Comparison of ENCODE assay signal across 35 cellular contexts in the genomic region with DNA sequence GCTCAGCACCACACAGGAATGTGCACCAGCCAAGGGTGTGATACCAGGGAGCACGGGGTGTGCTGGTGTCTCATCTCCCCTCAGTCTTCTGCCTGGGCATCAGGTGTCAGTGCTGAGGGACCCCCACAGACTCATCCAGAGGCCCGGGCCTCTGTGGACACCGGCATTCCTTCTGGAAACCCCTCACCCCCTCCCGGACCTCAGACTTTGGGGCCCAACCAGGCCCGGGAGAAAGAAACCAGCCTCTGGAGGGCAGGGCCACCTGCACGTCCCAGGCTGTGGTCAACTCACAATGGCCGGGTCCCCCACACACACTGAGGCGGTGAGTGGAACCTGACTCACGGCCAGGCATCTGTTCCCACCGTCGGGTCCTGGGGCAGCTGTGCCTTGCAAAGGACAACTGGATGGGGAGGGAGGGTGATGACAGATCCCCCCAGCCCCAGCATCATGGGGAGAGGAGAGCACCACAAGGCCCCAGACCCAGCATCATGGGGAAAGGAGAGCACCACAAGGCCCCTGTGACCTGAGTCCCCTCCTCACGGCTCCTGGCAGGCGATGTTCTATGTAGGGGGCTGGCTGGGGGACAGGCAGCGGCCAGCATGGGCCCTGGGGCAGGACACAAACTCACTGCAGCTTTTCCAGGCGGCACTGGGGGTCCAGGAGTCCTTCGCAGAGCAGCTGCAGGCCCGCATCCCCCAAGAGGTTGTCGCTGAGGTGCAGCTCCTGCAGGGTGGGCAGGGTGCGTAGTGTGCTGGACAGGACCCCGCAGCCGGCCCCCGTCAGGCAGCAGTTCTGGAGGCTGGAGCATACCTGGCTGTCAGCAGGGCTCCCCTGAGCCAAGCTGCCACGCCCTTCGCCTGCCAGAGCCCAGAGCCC. TPM values are rescaled to one million over a fixed set of nuclear protein-coding genes. Genes with fewer than 3 reads are reported as not detected.
DNase-seq lines count a peak whose midpoint lies in the region; ATAC-seq, FAIRE-seq and TF ChIP-seq lines count a peak whose summit lies in the region.
"Had no signal": no experiment of that assay in that cellular context is flagged by ENCODE, and none has a peak within 500 bp of the region (broad histone marks: within the 10 kb centered on the region; RNA-seq: fewer than 3 reads in every experiment).

No MANE protein-coding gene starts in this region.

- H3K27me3 ChIP-seq in HepG2 (ENCODE audit: control insufficient read depth in 1 of 2, insufficient read depth in 2 of 2, low read length in 2 of 2) (no peaks in the 10 kb centered on the region), right lobe of liver (no peaks in the 10 kb centered on the region), aorta (ENCODE audit: control insufficient read depth in 1 of 2, insufficient read depth in 2 of 2, low read length in 1 of 2) (no peaks in the 10 kb centered on the region)
- H3K27me3 ChIP-seq: breast epithelium, ovary, Peyer's patch, SJCRH30, transverse colon had no signal

- 97% methylated on average over 6 of the region's 24 CpGs for WGBS in HepG2 (ENCODE audit: low lambda C conversion rate)
- no CpG with 5 or more reads among the region's 24 CpGs for WGBS in right lobe of liver (ENCODE audit: insufficient coverage, low coverage, low lambda C conversion rate, missing lambda C conversion rate)
- WGBS in aorta, 2 donors, result 91 to 94% methylated on average over 23 to 24 of the region's 24 CpGs

- H3K36me3 ChIP-seq in HepG2 (replicated peaks in 1 of 2; ENCODE audit: control insufficient read depth in 1 of 2, insufficient read depth in 2 of 2, low read length in 2 of 2), result peaks cover 37 to 59% of the 10 kb centered on the region in 2 experiments
- H3K36me3 ChIP-seq in right lobe of liver, result peaks cover 7 to 54% (median 38%) of the 10 kb centered on the region in 4 donors
- peaks cover 0 to 16% of the 10 kb centered on the region in 2 donors for H3K36me3 ChIP-seq in aorta (ENCODE audit: control insufficient read depth in 1 of 2, insufficient read depth in 2 of 2, low read length in 1 of 2)
- H3K36me3 ChIP-seq: ovary had no signal

- CTCF ChIA-PET in HepG2 (lab: Yijun Ruan, JAX; ENCODE audit: low intra/inter-chr PET ratio, low total read pairs), result no interaction called here

- ATAC-seq in HepG2, result no peak
- no peak for ATAC-seq in right lobe of liver
- no peak for ATAC-seq in aorta (ENCODE audit: low FRiP score)
- no peak for ATAC-seq in T-helper 17 cell
- ATAC-seq: activated CD8-positive, alpha-beta T cell treated with anti-CD3 and anti-CD28 coated beads, Interleukin-2, amount 10 ng/mL, durations not matched to agents 7 days and 5 days; esophagus mucosa had no signal

- no peaks in the 10 kb centered on the region for H3K9me3 ChIP-seq in HepG2 (ENCODE audit: low read length)
- H3K9me3 ChIP-seq in right lobe of liver, result no peaks in the 10 kb centered on the region
- no peaks in the 10 kb centered on the region for H3K9me3 ChIP-seq in aorta (ENCODE audit: control insufficient read depth, low read length)
- H3K9me3 ChIP-seq in T-helper 17 cell (ENCODE audit: control insufficient read depth, low read length, poor library complexity, severe bottlenecking), result no peaks in the 10 kb centered on the region
- H3K9me3 ChIP-seq: breast epithelium, HAP-1, ovary, Peyer's patch, SJCRH30, transverse colon had no signal

- TF ChIP-seq POLR2A in HepG2 (IDR thresholded peaks at IDR 0.05; ENCODE audit: insufficient read depth in 1 of 2, low read depth in 2 of 2, low read length in 2 of 2) (0 out of 4 replicates have a peak, but pooled peaks of 1 of the 2 experiments have one; percentile 7), right lobe of liver (IDR thresholded peaks at IDR 0.05) (no peak)

- peaks cover 11% of the 10 kb centered on the region for H3K79me2 ChIP-seq in HepG2 (ENCODE audit: insufficient read depth, low read length)

- H3K4me1 ChIP-seq in HepG2 (ENCODE audit: insufficient read depth, low read length), result peaks cover under 1% of the 10 kb centered on the region
- peaks cover 0 to 10% (median 0%) of the 10 kb centered on the region in 4 donors for H3K4me1 ChIP-seq in right lobe of liver
- H3K4me1 ChIP-seq in aorta (ENCODE audit: control insufficient read depth in 1 of 2, insufficient read depth in 2 of 2, low read length in 2 of 2), result no peaks in the 10 kb centered on the region
- H3K4me1 ChIP-seq: HAP-1, SJCRH30 had no signal

- no peak overlapping the region for H3K27ac Mint-ChIP-seq in T-helper 17 cell
- H3K27ac Mint-ChIP-seq: activated CD8-positive, alpha-beta T cell treated with anti-CD3 and anti-CD28 coated beads, Interleukin-2, amount 10 ng/mL, durations not matched to agents 7 days and 5 days; activated naive CD4-positive, alpha-beta T cell treated with anti-CD3 and anti-CD28 coated beads, Interleukin-2, amount 50 U/mL, for 24 hours; activated T-helper 2 cell treated with anti-CD3 and anti-CD28 coated beads, Interferon-gamma antibody, Interleukin-2, Interleukin-4, amounts not matched to agents 10 μg/mL and 5 μg/mL and 100 μg/mL, durations not matched to agents 14 hours and 24 hours and 36 hours; B cell; nephron had no signal

- TF ChIP-seq EP300 in HepG2 (IDR thresholded peaks at IDR 0.05; ENCODE audit: low read depth in 2 of 2, low read length in 2 of 2) (no peak), HepG2 (CRISPR knock-in tag; IDR thresholded peaks at IDR 0.05; ENCODE audit: borderline replicate concordance) (no peak)

- BruUV-seq in HepG2 (replicated peaks; lab: Mats Ljungman, UMichigan), result no TSS peak

- no peak overlapping the region for H3K4me2 ChIP-seq in HepG2 (ENCODE audit: low read depth, low read length)

- POLR2A ChIA-PET in HepG2 (lab: Yijun Ruan, JAX), result interaction anchor here (1.2 kb wide), 1 partner anchor 7 kb away, joined by 3 read pairs; the partner anchor contains the start of gene RNH1

- H3K27me3 Mint-ChIP-seq in T-helper 17 cell, result no peaks in the 10 kb centered on the region
- H3K27me3 Mint-ChIP-seq: activated naive CD4-positive, alpha-beta T cell treated with anti-CD3 and anti-CD28 coated beads, Interleukin-2, amount 50 U/mL, for 24 hours; B cell had no signal

- peaks cover 15% of the 10 kb centered on the region for H3K4me1 Mint-ChIP-seq in T-helper 17 cell
- H3K4me1 Mint-ChIP-seq: activated naive CD4-positive, alpha-beta T cell treated with anti-CD3 and anti-CD28 coated beads, Interleukin-2, amount 50 U/mL, for 24 hours had no signal

- FAIRE-seq in HepG2 (lab: Jason Lieb, UNC), result no peak
- FAIRE-seq: GM18507, kidney had no signal

- H3K27ac ChIP-seq in HepG2 (ENCODE audit: extremely low read length, insufficient read depth, low read length) (no peak overlapping the region), right lobe of liver (no peak overlapping the region), cingulate gyrus (ENCODE audit: low read depth, low read length) (peak overlapping the region; percentile 67), aorta (ENCODE audit: low read depth in 1 of 2, low read length in 2 of 2) (no peak overlapping the region)
- H3K27ac ChIP-seq: breast epithelium, ovary, Peyer's patch, SJCRH30, transverse colon, WERI-Rb-1 had no signal

- no peak for TF ChIP-seq CTCF in HepG2 (CRISPR knock-in tag; IDR thresholded peaks at IDR 0.05)
- no peak for TF ChIP-seq CTCF in right lobe of liver (IDR thresholded peaks at IDR 0.05)

- H4K20me1 ChIP-seq in HepG2 (ENCODE audit: insufficient read depth, low read length), result no peaks in the 10 kb centered on the region

- H2AFZ ChIP-seq in HepG2 (ENCODE audit: low read length), result no peak overlapping the region

- DNase-seq in HepG2 (ENCODE audit: low spot score) (no peak), right lobe of liver (no peak), myocyte (ENCODE audit: low read depth) (peak; percentile 83), aorta (peak; percentile 42 to 70), NCI-H2029 (lab: John Stamatoyannopoulos, UW) (no peak), T-helper 17 cell (no peak)
- DNase-seq in stimulated activated CD4-positive, alpha-beta T cell treated with anti-CD3 and anti-CD28 coated beads, Interleukin-4, amount 100 ng/mL, for 4 hours, result no peak
- DNase-seq: activated CD4-positive, alpha-beta T cell treated with anti-CD3 and anti-CD28 coated beads for 4 hours; activated CD8-positive, alpha-beta T cell treated with anti-CD3 and anti-CD28 coated beads, Interleukin-2, amount 10 ng/mL, durations not matched to agents 7 days and 5 days; amygdala; CD8-positive, alpha-beta memory T cell; cortex of kidney; foreskin fibroblast; kidney; NCI-H1436 treated with DMSO at 0.1 percent for 48 hours; NCI-H2107; NCI-H446; NCI-H774; ovary; SJCRH30; stimulated activated CD4-positive, alpha-beta T cell treated with anti-CD3 and anti-CD28 coated beads, Interleukin-12 subunit alpha, Interleukin-12 subunit beta, amount 100 ng/mL, for 4 hours; stimulated activated CD4-positive, alpha-beta T cell treated with anti-CD3 and anti-CD28 coated beads, Interleukin-4, amount 100 ng/mL, for 1 hour; transverse colon; WERI-Rb-1 had no signal

- H3K9ac ChIP-seq in HepG2 (ENCODE audit: insufficient read depth, low read depth, low read length), result no peak overlapping the region

- no peak overlapping the region for H3K4me3 Mint-ChIP-seq in T-helper 17 cell
- H3K4me3 Mint-ChIP-seq: activated CD8-positive, alpha-beta T cell treated with anti-CD3 and anti-CD28 coated beads, Interleukin-2, amount 10 ng/mL, durations not matched to agents 7 days and 5 days; activated naive CD4-positive, alpha-beta T cell treated with anti-CD3 and anti-CD28 coated beads, Interleukin-2, amount 50 U/mL, for 24 hours; B cell; nephron had no signal

- no peak for TF ChIP-seq RAD21 in HepG2 (CRISPR knock-in tag; IDR thresholded peaks at IDR 0.05)

- H3K36me3 Mint-ChIP-seq in T-helper 17 cell (ENCODE audit: low read depth), result peaks cover 12% of the 10 kb centered on the region

- in situ Hi-C loops in HepG2 (cut with HindIII; ENCODE audit: extremely low pct_ligation_motif_present, low pct_unique_long_range_greater_than_20kb), result no loop called here

- intact Hi-C loops in HepG2 (cut with micrococcal nuclease; ENCODE audit: unreplicated experiment), result no loop called here
- intact Hi-C loops in right lobe of liver (cut with DNase I), result no loop called here
- intact Hi-C loops in aorta (cut with DNase I), result loop anchor here in 1 of 2 donors (10.0 kb wide), 1 partner anchor 45 kb away; the partner anchor contains the start of gene PTDSS2

- no peak overlapping the region for H3K4me3 ChIP-seq in HepG2 (replicated peaks in 1 of 3; ENCODE audit: insufficient read depth in 1 of 3, low read depth in 2 of 3, low read length in 3 of 3)
- H3K4me3 ChIP-seq in right lobe of liver, result no peak overlapping the region
- H3K4me3 ChIP-seq in aorta (ENCODE audit: low read length in 2 of 2), result no peak overlapping the region
- H3K4me3 ChIP-seq: breast epithelium, HAP-1, ovary, Peyer's patch, SJCRH30, transverse colon had no signal

RNA-seq across cellular contexts. Expression of gene RNH1, which starts 7.6 kb away (rescaled TPM):
- total RNA-seq in HepG2 (2016; rRNA removed; fragmentation: Illumina TruSeq; extraction: Trizol) (74.1 and 81.3 TPM in 2 replicates), right lobe of liver (100 to 1,000 TPM in 2 of 6 experiments, 10 to 100 TPM in 4; 66.4 to 135 (median 76.2) TPM), myocyte (419 and 464 TPM in 2 replicates), aorta (100 to 1,000 TPM; 146 to 184 TPM), T-helper 17 cell (100 to 1,000 TPM; 108 to 127 TPM)
- total RNA-seq in HepG2 (2016; cell fraction: cytosol; rRNA removed; fragmentation: Illumina TruSeq; extraction: Trizol; ENCODE audit: low read depth), result 28.3 and 31.4 TPM in 2 replicates
- total RNA-seq in HepG2 (2016; cell fraction: insoluble cytoplasmic fraction; rRNA removed; fragmentation: Illumina TruSeq; extraction: Trizol), result 73.0 and 77.2 TPM in 2 replicates
- total RNA-seq in HepG2 (2016; cell fraction: membrane; rRNA removed; fragmentation: Illumina TruSeq; extraction: Trizol), result 30.6 and 37.6 TPM in 2 replicates
- 39.1 and 43.2 TPM in 2 replicates for total RNA-seq in HepG2 (2016; cell fraction: nucleus; rRNA removed; fragmentation: Illumina TruSeq; extraction: Trizol)
- polyA plus RNA-seq in HepG2 (2011; rRNA removed) (36.0 and 51.4 TPM in 2 replicates), aorta (100 to 1,000 TPM; 125 to 224 TPM)
- 30.1 and 56.0 TPM in 2 replicates for polyA plus RNA-seq in HepG2 (2011; cell fraction: cytosol; rRNA removed)
- 135 and 166 TPM in 2 replicates for polyA plus RNA-seq in HepG2 (2011; cell fraction: nucleus; rRNA removed)
- polyA plus RNA-seq in HepG2 (2012), result 42.4 and 61.5 TPM in 2 replicates
- polyA plus RNA-seq in HepG2 (2016; cell fraction: cytosol; fragmentation: Illumina TruSeq; extraction: Trizol; ENCODE audit: low read depth), result 14.2 and 15.8 TPM in 2 replicates
- polyA plus RNA-seq in HepG2 (2016; cell fraction: insoluble cytoplasmic fraction; fragmentation: Illumina TruSeq; extraction: Trizol; ENCODE audit: low read depth), result 62.8 and 84.3 TPM in 2 replicates
- 21.1 and 22.9 TPM in 2 replicates for polyA plus RNA-seq in HepG2 (2016; cell fraction: membrane; fragmentation: Illumina TruSeq; extraction: Trizol; ENCODE audit: low read depth)
- 61.8 and 67.0 TPM in 2 replicates for polyA plus RNA-seq in HepG2 (2016; cell fraction: nucleus; fragmentation: Illumina TruSeq; extraction: Trizol; ENCODE audit: insufficient read depth, low read depth)
- 72.2 and 124 TPM in 2 replicates for polyA minus RNA-seq in HepG2 (2011; rRNA and poly(A)+ RNA removed; ENCODE audit: low replicate concordance)
- polyA minus RNA-seq in HepG2 (2011; cell fraction: cytosol; rRNA and poly(A)+ RNA removed), result 42.7 and 46.3 TPM in 2 replicates
- polyA minus RNA-seq in HepG2 (2011; cell fraction: nucleus; rRNA and poly(A)+ RNA removed), result 49.1 and 49.3 TPM in 2 replicates
- polyA plus RNA-seq in myocyte (2012), result 267 TPM

RNA-seq across cellular contexts. Expression of gene HRAS, which starts 35.9 kb away (rescaled TPM):
- total RNA-seq in HepG2 (2016; rRNA removed; fragmentation: Illumina TruSeq; extraction: Trizol) (47.5 and 50.0 TPM in 2 replicates), right lobe of liver (10 to 100 TPM in 5 of 6 experiments, 1 to 10 TPM in 1; 7.6 to 20.9 (median 14.8) TPM), myocyte (37.9 and 66.0 TPM in 2 replicates), aorta (10 to 100 TPM; 35.9 to 44.9 TPM), T-helper 17 cell (10 to 100 TPM; 31.4 TPM)
- 97.1 and 126 TPM in 2 replicates for total RNA-seq in HepG2 (2016; cell fraction: cytosol; rRNA removed; fragmentation: Illumina TruSeq; extraction: Trizol; ENCODE audit: low read depth)
- 35.7 and 53.4 TPM in 2 replicates for total RNA-seq in HepG2 (2016; cell fraction: insoluble cytoplasmic fraction; rRNA removed; fragmentation: Illumina TruSeq; extraction: Trizol)
- total RNA-seq in HepG2 (2016; cell fraction: membrane; rRNA removed; fragmentation: Illumina TruSeq; extraction: Trizol), result 106 and 128 TPM in 2 replicates
- total RNA-seq in HepG2 (2016; cell fraction: nucleus; rRNA removed; fragmentation: Illumina TruSeq; extraction: Trizol), result 23.1 and 23.7 TPM in 2 replicates
- polyA plus RNA-seq in HepG2 (2011; rRNA removed) (32.9 TPM in 2 replicates), aorta (100 to 1,000 TPM in 1 of 2 donors, 10 to 100 TPM in 1; 75.9 to 142 TPM)
- polyA plus RNA-seq in HepG2 (2011; cell fraction: cytosol; rRNA removed), result 29.5 and 42.1 TPM in 2 replicates
- polyA plus RNA-seq in HepG2 (2011; cell fraction: nucleus; rRNA removed), result 62.4 and 65.1 TPM in 2 replicates
- 15.4 and 32.7 TPM in 2 replicates for polyA plus RNA-seq in HepG2 (2012)
- polyA plus RNA-seq in HepG2 (2016; cell fraction: cytosol; fragmentation: Illumina TruSeq; extraction: Trizol; ENCODE audit: low read depth), result 120 and 151 TPM in 2 replicates
- polyA plus RNA-seq in HepG2 (2016; cell fraction: insoluble cytoplasmic fraction; fragmentation: Illumina TruSeq; extraction: Trizol; ENCODE audit: low read depth), result 33.8 and 38.7 TPM in 2 replicates
- 96.2 and 121 TPM in 2 replicates for polyA plus RNA-seq in HepG2 (2016; cell fraction: membrane; fragmentation: Illumina TruSeq; extraction: Trizol; ENCODE audit: low read depth)
- polyA plus RNA-seq in HepG2 (2016; cell fraction: nucleus; fragmentation: Illumina TruSeq; extraction: Trizol; ENCODE audit: insufficient read depth, low read depth), result 47.3 and 47.4 TPM in 2 replicates
- 29.8 and 71.6 TPM in 2 replicates for polyA minus RNA-seq in HepG2 (2011; rRNA and poly(A)+ RNA removed; ENCODE audit: low replicate concordance)
- 8.5 and 9.0 TPM in 2 replicates for polyA minus RNA-seq in HepG2 (2011; cell fraction: cytosol; rRNA and poly(A)+ RNA removed)
- 5.8 and 11.4 TPM in 2 replicates for polyA minus RNA-seq in HepG2 (2011; cell fraction: nucleus; rRNA and poly(A)+ RNA removed)
- 124 TPM for polyA plus RNA-seq in myocyte (2012)

RNA-seq across cellular contexts. Expression of gene LRRC56, which starts 37.9 kb away (rescaled TPM):
- total RNA-seq in HepG2 (2016; rRNA removed; fragmentation: Illumina TruSeq; extraction: Trizol) (0.08 and 0.11 TPM in 2 replicates), right lobe of liver (1 to 10 TPM in 1 of 6 experiments, under 1 TPM in 4, not detected in 1; 0.12 to 1.1 (median 0.71) TPM), myocyte (1.3 and 2.3 TPM in 2 replicates), aorta (1 to 10 TPM; 1.0 to 1.3 TPM), T-helper 17 cell (1 to 10 TPM; 5.7 to 5.8 TPM)
- total RNA-seq in HepG2 (2016; cell fraction: cytosol; rRNA removed; fragmentation: Illumina TruSeq; extraction: Trizol; ENCODE audit: low read depth), result 0.10 TPM in 1 of 2 replicates, not detected in the other
- total RNA-seq in HepG2 (2016; cell fraction: insoluble cytoplasmic fraction; rRNA removed; fragmentation: Illumina TruSeq; extraction: Trizol), result 0.09 TPM in 2 replicates
- 0.06 and 0.07 TPM in 2 replicates for total RNA-seq in HepG2 (2016; cell fraction: membrane; rRNA removed; fragmentation: Illumina TruSeq; extraction: Trizol)
- total RNA-seq in HepG2 (2016; cell fraction: nucleus; rRNA removed; fragmentation: Illumina TruSeq; extraction: Trizol), result not detected in 2 replicates
- polyA plus RNA-seq in HepG2 (2011; rRNA removed) (0.29 and 0.46 TPM in 2 replicates), aorta (1 to 10 TPM in 1 of 2 donors, under 1 TPM in 1; 0.25 to 1.5 TPM)
- 0.21 and 0.22 TPM in 2 replicates for polyA plus RNA-seq in HepG2 (2011; cell fraction: cytosol; rRNA removed)
- polyA plus RNA-seq in HepG2 (2011; cell fraction: nucleus; rRNA removed), result 3.4 and 3.8 TPM in 2 replicates
- 0.34 and 0.59 TPM in 2 replicates for polyA plus RNA-seq in HepG2 (2012)
- 0.05 TPM in 1 of 2 replicates, not detected in the other for polyA plus RNA-seq in HepG2 (2016; cell fraction: cytosol; fragmentation: Illumina TruSeq; extraction: Trizol; ENCODE audit: low read depth)
- polyA plus RNA-seq in HepG2 (2016; cell fraction: insoluble cytoplasmic fraction; fragmentation: Illumina TruSeq; extraction: Trizol; ENCODE audit: low read depth), result 0.19 TPM in 1 of 2 replicates, not detected in the other
- polyA plus RNA-seq in HepG2 (2016; cell fraction: membrane; fragmentation: Illumina TruSeq; extraction: Trizol; ENCODE audit: low read depth), result 0.10 TPM in 1 of 2 replicates, not detected in the other
- 0.37 and 0.44 TPM in 2 replicates for polyA plus RNA-seq in HepG2 (2016; cell fraction: nucleus; fragmentation: Illumina TruSeq; extraction: Trizol; ENCODE audit: insufficient read depth, low read depth)
- polyA minus RNA-seq in HepG2 (2011; rRNA and poly(A)+ RNA removed; ENCODE audit: low replicate concordance), result 0.20 and 0.56 TPM in 2 replicates
- 0.30 TPM in 1 of 2 replicates, not detected in the other for polyA minus RNA-seq in HepG2 (2011; cell fraction: cytosol; rRNA and poly(A)+ RNA removed)
- 0.37 and 0.64 TPM in 2 replicates for polyA minus RNA-seq in HepG2 (2011; cell fraction: nucleus; rRNA and poly(A)+ RNA removed)
- polyA plus RNA-seq in myocyte (2012), result 1.8 TPM

RNA-seq across cellular contexts. Expression of gene PTDSS2, which starts 49.4 kb away (rescaled TPM):
- total RNA-seq in HepG2 (2016; rRNA removed; fragmentation: Illumina TruSeq; extraction: Trizol) (11.3 and 21.7 TPM in 2 replicates), right lobe of liver (10 to 100 TPM in 4 of 6 experiments, 1 to 10 TPM in 2; 8.4 to 21.9 (median 11.4) TPM), myocyte (78.1 and 110 TPM in 2 replicates), aorta (10 to 100 TPM; 19.2 to 34.1 TPM), T-helper 17 cell (10 to 100 TPM; 21.8 to 24.5 TPM)
- 5.6 and 7.0 TPM in 2 replicates for total RNA-seq in HepG2 (2016; cell fraction: cytosol; rRNA removed; fragmentation: Illumina TruSeq; extraction: Trizol; ENCODE audit: low read depth)
- 8.4 and 25.4 TPM in 2 replicates for total RNA-seq in HepG2 (2016; cell fraction: insoluble cytoplasmic fraction; rRNA removed; fragmentation: Illumina TruSeq; extraction: Trizol)
- 10.9 and 11.3 TPM in 2 replicates for total RNA-seq in HepG2 (2016; cell fraction: membrane; rRNA removed; fragmentation: Illumina TruSeq; extraction: Trizol)
- 23.2 and 23.3 TPM in 2 replicates for total RNA-seq in HepG2 (2016; cell fraction: nucleus; rRNA removed; fragmentation: Illumina TruSeq; extraction: Trizol)
- polyA plus RNA-seq in HepG2 (2011; rRNA removed) (26.4 and 37.6 TPM in 2 replicates), aorta (10 to 100 TPM; 10.1 to 47.6 TPM)
- 28.3 and 34.4 TPM in 2 replicates for polyA plus RNA-seq in HepG2 (2011; cell fraction: cytosol; rRNA removed)
- polyA plus RNA-seq in HepG2 (2011; cell fraction: nucleus; rRNA removed), result 151 and 168 TPM in 2 replicates
- polyA plus RNA-seq in HepG2 (2012), result 19.9 and 35.5 TPM in 2 replicates
- 5.4 and 6.0 TPM in 2 replicates for polyA plus RNA-seq in HepG2 (2016; cell fraction: cytosol; fragmentation: Illumina TruSeq; extraction: Trizol; ENCODE audit: low read depth)
- 11.4 and 12.9 TPM in 2 replicates for polyA plus RNA-seq in HepG2 (2016; cell fraction: insoluble cytoplasmic fraction; fragmentation: Illumina TruSeq; extraction: Trizol; ENCODE audit: low read depth)
- polyA plus RNA-seq in HepG2 (2016; cell fraction: membrane; fragmentation: Illumina TruSeq; extraction: Trizol; ENCODE audit: low read depth), result 9.5 and 10.3 TPM in 2 replicates
- polyA plus RNA-seq in HepG2 (2016; cell fraction: nucleus; fragmentation: Illumina TruSeq; extraction: Trizol; ENCODE audit: insufficient read depth, low read depth), result 59.3 and 60.5 TPM in 2 replicates
- 43.0 and 66.5 TPM in 2 replicates for polyA minus RNA-seq in HepG2 (2011; rRNA and poly(A)+ RNA removed; ENCODE audit: low replicate concordance)
- 20.3 and 23.7 TPM in 2 replicates for polyA minus RNA-seq in HepG2 (2011; cell fraction: cytosol; rRNA and poly(A)+ RNA removed)
- 28.6 and 30.4 TPM in 2 replicates for polyA minus RNA-seq in HepG2 (2011; cell fraction: nucleus; rRNA and poly(A)+ RNA removed)
- 46.3 TPM for polyA plus RNA-seq in myocyte (2012)

RNA-seq across cellular contexts. Expression of gene ANO9, which starts 57.6 kb away (rescaled TPM):
- total RNA-seq in HepG2 (2016; rRNA removed; fragmentation: Illumina TruSeq; extraction: Trizol) (1.5 and 8.9 TPM in 2 replicates), right lobe of liver (1 to 10 TPM in 1 of 6 experiments, under 1 TPM in 4, not detected in 1; 0.09 to 1.0 (median 0.28) TPM), myocyte (0.42 and 0.94 TPM in 2 replicates), aorta (1 to 10 TPM; 1.3 to 2.8 TPM), T-helper 17 cell (100 to 1,000 TPM; 131 to 165 TPM)
- 1.8 and 2.3 TPM in 2 replicates for total RNA-seq in HepG2 (2016; cell fraction: cytosol; rRNA removed; fragmentation: Illumina TruSeq; extraction: Trizol; ENCODE audit: low read depth)
- 1.2 and 9.2 TPM in 2 replicates for total RNA-seq in HepG2 (2016; cell fraction: insoluble cytoplasmic fraction; rRNA removed; fragmentation: Illumina TruSeq; extraction: Trizol)
- 1.7 and 2.0 TPM in 2 replicates for total RNA-seq in HepG2 (2016; cell fraction: membrane; rRNA removed; fragmentation: Illumina TruSeq; extraction: Trizol)
- 14.4 and 16.4 TPM in 2 replicates for total RNA-seq in HepG2 (2016; cell fraction: nucleus; rRNA removed; fragmentation: Illumina TruSeq; extraction: Trizol)
- polyA plus RNA-seq in HepG2 (2011; rRNA removed) (14.3 and 19.9 TPM in 2 replicates), aorta (1 to 10 TPM in 1 of 2 donors, under 1 TPM in 1; 0.41 to 8.1 TPM)
- 2.2 and 2.9 TPM in 2 replicates for polyA plus RNA-seq in HepG2 (2011; cell fraction: cytosol; rRNA removed)
- 267 and 279 TPM in 2 replicates for polyA plus RNA-seq in HepG2 (2011; cell fraction: nucleus; rRNA removed)
- polyA plus RNA-seq in HepG2 (2012), result 18.3 and 18.6 TPM in 2 replicates
- polyA plus RNA-seq in HepG2 (2016; cell fraction: cytosol; fragmentation: Illumina TruSeq; extraction: Trizol; ENCODE audit: low read depth), result 0.44 and 0.54 TPM in 2 replicates
- 1.5 and 1.9 TPM in 2 replicates for polyA plus RNA-seq in HepG2 (2016; cell fraction: insoluble cytoplasmic fraction; fragmentation: Illumina TruSeq; extraction: Trizol; ENCODE audit: low read depth)
- 0.82 and 1.0 TPM in 2 replicates for polyA plus RNA-seq in HepG2 (2016; cell fraction: membrane; fragmentation: Illumina TruSeq; extraction: Trizol; ENCODE audit: low read depth)
- 71.0 and 80.1 TPM in 2 replicates for polyA plus RNA-seq in HepG2 (2016; cell fraction: nucleus; fragmentation: Illumina TruSeq; extraction: Trizol; ENCODE audit: insufficient read depth, low read depth)
- polyA minus RNA-seq in HepG2 (2011; rRNA and poly(A)+ RNA removed; ENCODE audit: low replicate concordance), result 0.23 and 6.4 TPM in 2 replicates
- 0.97 and 2.5 TPM in 2 replicates for polyA minus RNA-seq in HepG2 (2011; cell fraction: cytosol; rRNA and poly(A)+ RNA removed)
- polyA minus RNA-seq in HepG2 (2011; cell fraction: nucleus; rRNA and poly(A)+ RNA removed), result 14.8 and 15.1 TPM in 2 replicates
- polyA plus RNA-seq in myocyte (2012), result not detected
- total RNA-seq: A673 had no signal

Comparison
In these comparisons a context has a peak if more than half of its experiments do, and no peak if none do; other contexts are left out.
1. DNase-seq: peak in myocyte (single experiment) and aorta (2 of 2); none in HepG2 (single experiment), right lobe of liver (0 of 3), NCI-H2029 (single experiment), stimulated activated CD4-positive, alpha-beta T cell treated with anti-CD3 and anti-CD28 coated beads, Interleukin-4, amount 100 ng/mL, for 4 hours (0 of 2) and T-helper 17 cell (0 of 3).